Comparison of ENCODE assay signal across 20 cellular contexts in genomic region chr1:33397125-33397506, GRCh38. TPM values are rescaled to one million over a fixed set of nuclear protein-coding genes. Genes with fewer than 3 reads are reported as not detected.
DNase-seq lines count a peak whose midpoint lies in the region; ATAC-seq, FAIRE-seq and TF ChIP-seq lines count a peak whose summit lies in the region.
"Had no signal": no experiment of that assay in that cellular context is flagged by ENCODE, and none has a peak within 500 bp of the region (broad histone marks: within the 10 kb centered on the region; RNA-seq: fewer than 3 reads in every experiment).

No MANE protein-coding gene starts in this region.

- H4K20me1 ChIP-seq in keratinocyte (ENCODE audit: control insufficient read depth, extremely low read depth, insufficient read depth, low read length) = no peaks in the 10 kb centered on the region

- peaks cover 30% of the 10 kb centered on the region for H3K79me2 ChIP-seq in keratinocyte (ENCODE audit: control insufficient read depth, insufficient read depth, low read length)

- H3K27ac Mint-ChIP-seq in glutamatergic neuron (ENCODE audit: unreplicated experiment) = no peak overlapping the region
- no peak overlapping the region for H3K27ac Mint-ChIP-seq in T-helper 2 cell treated with Interferon-gamma antibody and Interleukin-4, amounts not matched to agents 5 μg/mL and 100 μg/mL, for 36 hours
- H3K27ac Mint-ChIP-seq: CD8-positive, alpha-beta memory T cell had no signal

- intact Hi-C loops in upper lobe of right lung (cut with DNase I) = no loop called here

- H3K27me3 Mint-ChIP-seq in glutamatergic neuron (ENCODE audit: unreplicated experiment) = no peaks in the 10 kb centered on the region
- peaks cover 38% of the 10 kb centered on the region for H3K27me3 Mint-ChIP-seq in T-helper 2 cell treated with Interferon-gamma antibody and Interleukin-4, amounts not matched to agents 5 μg/mL and 100 μg/mL, for 36 hours (ENCODE audit: low read depth)

- no peaks in the 10 kb centered on the region for H3K9me3 ChIP-seq in keratinocyte (ENCODE audit: control insufficient read depth, low read depth, low read length)
- H3K9me3 ChIP-seq in upper lobe of right lung = no peaks in the 10 kb centered on the region

- no peaks in the 10 kb centered on the region for H3K27me3 ChIP-seq in keratinocyte (ENCODE audit: control insufficient read depth, extremely low read depth, insufficient read depth, low read length)
- no peaks in the 10 kb centered on the region for H3K27me3 ChIP-seq in upper lobe of right lung

- peaks cover 9 to 13% of the 10 kb centered on the region in 2 experiments for H3K36me3 ChIP-seq in keratinocyte (ENCODE audit: control insufficient read depth in 2 of 2, extremely low read depth in 1 of 2, insufficient read depth in 2 of 2, low read length in 2 of 2)
- H3K36me3 ChIP-seq in upper lobe of right lung = no peaks in the 10 kb centered on the region

- H3K4me1 Mint-ChIP-seq in glutamatergic neuron (ENCODE audit: low read depth, unreplicated experiment) = peaks cover 19% of the 10 kb centered on the region
- peaks cover 10% of the 10 kb centered on the region for H3K4me1 Mint-ChIP-seq in T-helper 2 cell treated with Interferon-gamma antibody and Interleukin-4, amounts not matched to agents 5 μg/mL and 100 μg/mL, for 36 hours (ENCODE audit: low read depth)

- no peak overlapping the region for H3K4me3 Mint-ChIP-seq in glutamatergic neuron (ENCODE audit: unreplicated experiment)
- no peak overlapping the region for H3K4me3 Mint-ChIP-seq in T-helper 2 cell treated with Interferon-gamma antibody and Interleukin-4, amounts not matched to agents 5 μg/mL and 100 μg/mL, for 36 hours
- H3K4me3 Mint-ChIP-seq: CD8-positive, alpha-beta memory T cell had no signal

- H3K36me3 Mint-ChIP-seq in glutamatergic neuron (ENCODE audit: unreplicated experiment) = peaks cover 8% of the 10 kb centered on the region
- no peaks in the 10 kb centered on the region for H3K36me3 Mint-ChIP-seq in T-helper 2 cell treated with Interferon-gamma antibody and Interleukin-4, amounts not matched to agents 5 μg/mL and 100 μg/mL, for 36 hours (ENCODE audit: low read depth)
- H3K36me3 Mint-ChIP-seq: CD8-positive, alpha-beta memory T cell had no signal

- FAIRE-seq in keratinocyte (lab: Jason Lieb, UNC) = peak; percentile 34
- FAIRE-seq: GM12878 had no signal

- H2AFZ ChIP-seq in keratinocyte (ENCODE audit: control insufficient read depth, low read length) = no peak overlapping the region

- TF ChIP-seq CTCF in keratinocyte (optimal IDR thresholded peaks at IDR 0.05 in 1 of 3, IDR thresholded peaks at IDR 0.05 in 1 of 3, conservative IDR thresholded peaks at IDR 0.05 in 1 of 3; ENCODE audit: extremely low read depth in 1 of 3, insufficient read depth in 2 of 3, low read length in 3 of 3) = no peak
- no peak for TF ChIP-seq CTCF in upper lobe of right lung (IDR thresholded peaks at IDR 0.05)
- no peak for TF ChIP-seq CTCF in glutamatergic neuron (IDR thresholded peaks at IDR 0.05; ENCODE audit: partially characterized antibody, unreplicated experiment)

- DNase-seq in DMS53 (lab: John Stamatoyannopoulos, UW) (peak; percentile 30), DMS53 treated with DMSO at 0.1 percent for 48 hours (lab: John Stamatoyannopoulos, UW; ENCODE audit: unreplicated experiment) (no peak), NCI-H187 (lab: John Stamatoyannopoulos, UW) (peak; percentile 44 to 75), keratinocyte (ENCODE audit: low read depth, low spot score) (no peak), upper lobe of right lung (no peak), glutamatergic neuron (no peak)
- DNase-seq in T-helper 2 cell treated with Interferon-gamma antibody and Interleukin-4, amounts not matched to agents 5 μg/mL and 100 μg/mL, for 36 hours (ENCODE audit: low spot score) = no peak
- DNase-seq: Calu3; CD8-positive, alpha-beta memory T cell; H7; KG1; NCI-H1694; NCI-H748 treated with DMSO at 0.1 percent for 48 hours; NK-92 treated with Interleukin-12 subunit alpha and Interleukin-12 subunit beta, amount 100 ng/mL, for 24 hours had no signal

- no peaks in the 10 kb centered on the region for H3K9me3 Mint-ChIP-seq in glutamatergic neuron (ENCODE audit: unreplicated experiment)
- H3K9me3 Mint-ChIP-seq in T-helper 2 cell treated with Interferon-gamma antibody and Interleukin-4, amounts not matched to agents 5 μg/mL and 100 μg/mL, for 36 hours = no peaks in the 10 kb centered on the region
- H3K9me3 Mint-ChIP-seq: CD8-positive, alpha-beta memory T cell had no signal

- H3K4me2 ChIP-seq in keratinocyte (ENCODE audit: control insufficient read depth, extremely low read depth, insufficient read depth, low read depth, low read length) = no peak overlapping the region

- H3K4me1 ChIP-seq in keratinocyte (ENCODE audit: control insufficient read depth, extremely low read depth, insufficient read depth, low read length) = no peaks in the 10 kb centered on the region
- peaks cover 8% of the 10 kb centered on the region for H3K4me1 ChIP-seq in upper lobe of right lung

- no peak overlapping the region for H3K4me3 ChIP-seq in keratinocyte (ENCODE audit: control insufficient read depth in 2 of 3, extremely low read depth in 1 of 3, insufficient read depth in 2 of 3, low read depth in 1 of 3, low read length in 3 of 3)
- H3K4me3 ChIP-seq in upper lobe of right lung = no peak overlapping the region
- H3K4me3 ChIP-seq: GM12878 had no signal

- H3K27ac ChIP-seq in keratinocyte (ENCODE audit: control insufficient read depth, insufficient read depth, low read length) = no peak overlapping the region
- H3K27ac ChIP-seq in upper lobe of right lung = no peak overlapping the region
- H3K27ac ChIP-seq: 22Rv1, C4-2B, RWPE1 had no signal

- dilution Hi-C loops in keratinocyte (cut with MboI; ENCODE audit: extremely low pct_ligation_motif_present, low sequenced_read_pairs) = no loop called here

- ATAC-seq in upper lobe of right lung (peak; percentile 80), HG03439 (IDR thresholded peaks at IDR 0.05; ENCODE audit: unreplicated experiment) (no peak)
- ATAC-seq: GM12878, SK-N-SH treated with all-trans-retinoic acid at 6 μM for 48 hours had no signal

- H3K9ac ChIP-seq in keratinocyte (ENCODE audit: control insufficient read depth, extremely low read depth, insufficient read depth, low read length) = no peak overlapping the region

- no peaks in the 10 kb centered on the region for H3K9me1 ChIP-seq in keratinocyte (ENCODE audit: control insufficient read depth, extremely low read depth, insufficient read depth, low read length)

RNA-seq across cellular contexts. Expression of gene PHC2, which starts 33.8 kb away (rescaled TPM):
- polyA plus RNA-seq in keratinocyte = 34.7 to 101 TPM (median 51.7 TPM) in 3 replicates
- 9.3 TPM for polyA plus RNA-seq in keratinocyte (2011; ENCODE audit: low read depth)
- 52.3 and 70.5 TPM in 2 replicates for polyA plus RNA-seq in keratinocyte (2011; cell fraction: cytosol; rRNA removed)
- polyA plus RNA-seq in keratinocyte (2011; cell fraction: nucleus; rRNA removed) = 68.4 and 96.8 TPM in 2 replicates
- 27.0 and 85.4 TPM in 2 replicates for polyA plus RNA-seq in keratinocyte (2012; ENCODE audit: low replicate concordance)
- 30.3 to 158 TPM (median 46.7 TPM) in 3 replicates for polyA minus RNA-seq in keratinocyte
- 40.1 TPM for polyA minus RNA-seq in keratinocyte (2011; cell fraction: cytosol; rRNA and poly(A)+ RNA removed)
- polyA minus RNA-seq in keratinocyte (2011; cell fraction: nucleus; rRNA and poly(A)+ RNA removed) = 26.6 and 30.7 TPM in 2 replicates
- total RNA-seq in upper lobe of right lung (124 TPM), glutamatergic neuron (ENCODE audit: unreplicated experiment) (287 TPM)

Comparison
In these comparisons a context has a peak if more than half of its experiments do, and no peak if none do; other contexts are left out.
1. DNase-seq: peak in DMS53 (single experiment) and NCI-H187 (2 of 2); none in DMS53 treated with DMSO at 0.1 percent for 48 hours (single experiment), keratinocyte (single experiment), upper lobe of right lung (single experiment), glutamatergic neuron (single experiment) and T-helper 2 cell treated with Interferon-gamma antibody and Interleukin-4, amounts not matched to agents 5 μg/mL and 100 μg/mL, for 36 hours (single experiment).